1 cellular context compared by ENCODE assay signal in the genomic region with DNA sequence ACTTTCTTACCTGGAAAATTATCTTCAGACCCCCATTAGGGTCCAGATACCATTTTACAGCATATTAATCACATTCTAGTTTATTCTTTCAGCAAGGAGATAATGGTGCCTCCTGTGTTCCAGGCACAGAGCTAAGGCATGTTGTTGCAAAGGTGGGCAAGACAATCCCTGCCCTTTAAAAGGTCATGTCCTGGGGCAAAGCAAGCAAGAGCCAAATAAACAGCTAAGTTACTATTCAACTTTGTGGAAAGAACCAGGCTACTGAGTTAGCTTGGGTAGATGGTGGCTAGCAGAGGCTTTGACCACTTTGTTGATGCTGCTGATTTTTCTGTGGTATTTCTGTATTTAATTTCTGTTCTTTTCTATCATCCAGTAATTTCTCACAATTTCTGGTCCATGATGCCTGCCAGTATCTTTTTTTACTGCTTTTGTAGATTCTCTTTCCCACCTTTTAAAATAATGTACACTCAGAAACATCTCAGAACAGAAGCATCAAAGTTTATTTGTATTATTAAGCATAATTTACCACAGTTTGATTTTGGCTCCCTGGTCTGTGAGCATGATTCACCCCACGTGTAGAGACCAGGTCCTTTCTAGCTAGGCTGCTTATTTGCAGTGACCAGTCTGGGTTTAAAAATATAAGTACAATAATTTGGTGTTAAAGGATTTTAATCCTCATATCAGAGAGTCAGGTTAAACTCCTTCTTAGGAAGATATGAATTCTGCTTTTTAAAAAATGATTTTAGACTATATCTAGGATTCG.
TF ChIP-seq lines count a peak whose summit lies in the region.

No MANE protein-coding gene starts in this region.

TF ChIP-seq in HepG2, 621 proteins besides CTCF, POLR2A, EP300 and RAD21 (continued from another document and continues in another):
- TF ChIP-seq, protein P1, sequence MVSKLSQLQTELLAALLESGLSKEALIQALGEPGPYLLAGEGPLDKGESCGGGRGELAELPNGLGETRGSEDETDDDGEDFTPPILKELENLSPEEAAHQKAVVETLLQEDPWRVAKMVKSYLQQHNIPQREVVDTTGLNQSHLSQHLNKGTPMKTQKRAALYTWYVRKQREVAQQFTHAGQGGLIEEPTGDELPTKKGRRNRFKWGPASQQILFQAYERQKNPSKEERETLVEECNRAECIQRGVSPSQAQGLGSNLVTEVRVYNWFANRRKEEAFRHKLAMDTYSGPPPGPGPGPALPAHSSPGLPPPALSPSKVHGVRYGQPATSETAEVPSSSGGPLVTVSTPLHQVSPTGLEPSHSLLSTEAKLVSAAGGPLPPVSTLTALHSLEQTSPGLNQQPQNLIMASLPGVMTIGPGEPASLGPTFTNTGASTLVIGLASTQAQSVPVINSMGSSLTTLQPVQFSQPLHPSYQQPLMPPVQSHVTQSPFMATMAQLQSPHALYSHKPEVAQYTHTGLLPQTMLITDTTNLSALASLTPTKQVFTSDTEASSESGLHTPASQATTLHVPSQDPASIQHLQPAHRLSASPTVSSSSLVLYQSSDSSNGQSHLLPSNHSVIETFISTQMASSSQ (IDR thresholded peaks at IDR 0.05; ENCODE audit: low read depth) = peak; percentile 56
- TF ChIP-seq, protein P1 (CRISPR knock-in tag; IDR thresholded peaks at IDR 0.05; ENCODE audit: borderline replicate concordance) = no peak
- 0 out of 2 replicates have a peak, but pooled peaks have one; percentile 16 for TF ChIP-seq ZMYM3 (CRISPR knock-in tag; IDR thresholded peaks at IDR 0.05)
- TF ChIP-seq NONO (IDR thresholded peaks at IDR 0.05) = no peak
- no peak for TF ChIP-seq NONO (CRISPR knock-in tag; conservative IDR thresholded peaks at IDR 0.05)
- TF ChIP-seq, protein P2, sequence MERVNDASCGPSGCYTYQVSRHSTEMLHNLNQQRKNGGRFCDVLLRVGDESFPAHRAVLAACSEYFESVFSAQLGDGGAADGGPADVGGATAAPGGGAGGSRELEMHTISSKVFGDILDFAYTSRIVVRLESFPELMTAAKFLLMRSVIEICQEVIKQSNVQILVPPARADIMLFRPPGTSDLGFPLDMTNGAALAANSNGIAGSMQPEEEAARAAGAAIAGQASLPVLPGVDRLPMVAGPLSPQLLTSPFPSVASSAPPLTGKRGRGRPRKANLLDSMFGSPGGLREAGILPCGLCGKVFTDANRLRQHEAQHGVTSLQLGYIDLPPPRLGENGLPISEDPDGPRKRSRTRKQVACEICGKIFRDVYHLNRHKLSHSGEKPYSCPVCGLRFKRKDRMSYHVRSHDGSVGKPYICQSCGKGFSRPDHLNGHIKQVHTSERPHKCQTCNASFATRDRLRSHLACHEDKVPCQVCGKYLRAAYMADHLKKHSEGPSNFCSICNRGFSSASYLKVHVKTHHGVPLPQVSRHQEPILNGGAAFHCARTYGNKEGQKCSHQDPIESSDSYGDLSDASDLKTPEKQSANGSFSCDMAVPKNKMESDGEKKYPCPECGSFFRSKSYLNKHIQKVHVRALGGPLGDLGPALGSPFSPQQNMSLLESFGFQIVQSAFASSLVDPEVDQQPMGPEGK (CRISPR knock-in tag; IDR thresholded peaks at IDR 0.05) = no peak; the same call in 1 of the 2 replicates
- TF ChIP-seq ZNF615 (CRISPR knock-in tag; IDR thresholded peaks at IDR 0.05; ENCODE audit: borderline replicate concordance) = no peak
- no peak for TF ChIP-seq CBX5 (CRISPR knock-in tag; IDR thresholded peaks at IDR 0.05; ENCODE audit: borderline replicate concordance)
- no peak for TF ChIP-seq ZNF7 (CRISPR knock-in tag; IDR thresholded peaks at IDR 0.05)
- TF ChIP-seq, protein P3, sequence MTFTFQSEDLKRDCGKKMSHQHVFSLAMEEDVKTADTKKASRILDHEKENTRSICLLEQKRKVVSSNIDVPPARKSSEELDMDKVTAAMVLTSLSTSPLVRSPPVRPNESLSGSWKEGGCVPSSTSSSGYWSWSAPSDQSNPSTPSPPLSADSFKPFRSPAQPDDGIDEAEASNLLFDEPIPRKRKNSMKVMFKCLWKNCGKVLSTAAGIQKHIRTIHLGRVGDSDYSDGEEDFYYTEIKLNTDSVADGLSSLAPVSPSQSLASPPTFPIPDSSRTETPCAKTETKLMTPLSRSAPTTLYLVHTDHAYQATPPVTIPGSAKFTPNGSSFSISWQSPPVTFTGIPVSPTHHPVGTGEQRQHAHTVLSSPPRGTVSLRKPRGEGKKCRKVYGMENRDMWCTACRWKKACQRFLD (CRISPR knock-in tag; IDR thresholded peaks at IDR 0.05; ENCODE audit: borderline replicate concordance) = no peak
- TF ChIP-seq ZNF550 (CRISPR knock-in tag; IDR thresholded peaks at IDR 0.05; ENCODE audit: borderline replicate concordance) = no peak
- TF ChIP-seq, protein P4, sequence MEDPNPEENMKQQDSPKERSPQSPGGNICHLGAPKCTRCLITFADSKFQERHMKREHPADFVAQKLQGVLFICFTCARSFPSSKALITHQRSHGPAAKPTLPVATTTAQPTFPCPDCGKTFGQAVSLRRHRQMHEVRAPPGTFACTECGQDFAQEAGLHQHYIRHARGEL (CRISPR knock-in tag; IDR thresholded peaks at IDR 0.05) = no peak
- TF ChIP-seq ZNF33B (CRISPR knock-in tag; IDR thresholded peaks at IDR 0.05) = no peak
- TF ChIP-seq SMYD3 (CRISPR knock-in tag; IDR thresholded peaks at IDR 0.05) = no peak
- TF ChIP-seq, protein P5, sequence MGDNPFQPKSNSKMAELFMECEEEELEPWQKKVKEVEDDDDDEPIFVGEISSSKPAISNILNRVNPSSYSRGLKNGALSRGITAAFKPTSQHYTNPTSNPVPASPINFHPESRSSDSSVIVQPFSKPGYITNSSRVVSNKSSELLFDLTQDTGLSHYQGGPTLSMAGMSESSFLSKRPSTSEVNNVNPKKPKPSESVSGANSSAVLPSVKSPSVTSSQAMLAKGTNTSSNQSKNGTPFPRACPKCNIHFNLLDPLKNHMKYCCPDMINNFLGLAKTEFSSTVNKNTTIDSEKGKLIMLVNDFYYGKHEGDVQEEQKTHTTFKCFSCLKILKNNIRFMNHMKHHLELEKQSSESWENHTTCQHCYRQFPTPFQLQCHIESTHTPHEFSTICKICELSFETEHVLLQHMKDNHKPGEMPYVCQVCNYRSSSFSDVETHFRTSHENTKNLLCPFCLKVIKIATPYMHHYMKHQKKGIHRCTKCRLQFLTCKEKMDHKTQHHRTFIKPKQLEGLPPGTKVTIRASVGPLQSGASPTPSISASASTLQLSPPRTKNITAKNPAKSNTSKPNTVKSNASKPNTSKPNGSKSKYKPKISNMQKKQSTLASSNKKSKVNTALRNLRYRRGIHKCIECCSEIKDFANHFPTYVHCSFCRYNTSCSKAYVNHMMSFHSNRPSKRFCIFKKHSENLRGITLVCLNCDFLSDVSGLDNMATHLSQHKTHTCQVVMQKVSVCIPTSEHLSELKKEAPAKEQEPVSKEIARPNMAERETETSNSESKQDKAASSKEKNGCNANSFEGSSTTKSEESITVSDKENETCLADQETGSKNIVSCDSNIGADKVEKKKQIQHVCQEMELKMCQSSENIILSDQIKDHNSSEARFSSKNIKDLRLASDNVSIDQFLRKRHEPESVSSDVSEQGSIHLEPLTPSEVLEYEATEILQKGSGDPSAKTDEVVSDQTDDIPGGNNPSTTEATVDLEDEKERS (CRISPR knock-in tag; IDR thresholded peaks at IDR 0.05) = no peak
- no peak for TF ChIP-seq RAD51 (IDR thresholded peaks at IDR 0.05; ENCODE audit: borderline replicate concordance)
- no peak for TF ChIP-seq TP53 (CRISPR knock-in tag; conservative IDR thresholded peaks at IDR 0.05)
- no peak for TF ChIP-seq POLR2AphosphoS2 (IDR thresholded peaks at IDR 0.05; ENCODE audit: low read depth, low read length)
- no peak for TF ChIP-seq THAP11 (CRISPR knock-in tag; IDR thresholded peaks at IDR 0.05)
- TF ChIP-seq SIN3B (IDR thresholded peaks at IDR 0.05; ENCODE audit: low read length) = no peak
- no peak for TF ChIP-seq ZNF12 (CRISPR knock-in tag; IDR thresholded peaks at IDR 0.05)
- TF ChIP-seq ZFY (CRISPR knock-in tag; IDR thresholded peaks at IDR 0.05) = no peak
- TF ChIP-seq ARNTL (CRISPR knock-in tag; IDR thresholded peaks at IDR 0.05) = no peak
- no peak for TF ChIP-seq ZNF235 (CRISPR knock-in tag; IDR thresholded peaks at IDR 0.05; ENCODE audit: borderline replicate concordance)
- no peak for TF ChIP-seq ZNF569 (CRISPR knock-in tag; IDR thresholded peaks at IDR 0.05; ENCODE audit: borderline replicate concordance)
- TF ChIP-seq ZIK1 (CRISPR knock-in tag; IDR thresholded peaks at IDR 0.05; ENCODE audit: borderline replicate concordance, low read depth) = no peak
- TF ChIP-seq, protein P6, sequence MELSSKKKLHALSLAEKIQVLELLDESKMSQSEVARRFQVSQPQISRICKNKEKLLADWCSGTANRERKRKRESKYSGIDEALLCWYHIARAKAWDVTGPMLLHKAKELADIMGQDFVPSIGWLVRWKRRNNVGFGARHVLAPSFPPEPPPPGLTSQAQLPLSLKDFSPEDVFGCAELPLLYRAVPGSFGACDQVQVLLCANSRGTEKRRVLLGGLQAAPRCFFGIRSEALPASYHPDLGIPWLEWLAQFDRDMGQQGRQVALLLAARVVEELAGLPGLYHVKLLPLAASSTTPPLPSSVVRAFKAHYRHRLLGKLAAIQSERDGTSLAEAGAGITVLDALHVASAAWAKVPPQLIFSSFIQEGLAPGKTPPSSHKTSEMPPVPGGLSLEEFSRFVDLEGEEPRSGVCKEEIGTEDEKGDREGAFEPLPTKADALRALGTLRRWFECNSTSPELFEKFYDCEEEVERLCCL (CRISPR knock-in tag; IDR thresholded peaks at IDR 0.05; ENCODE audit: borderline replicate concordance) = no peak
- TF ChIP-seq RBAK (CRISPR knock-in tag; IDR thresholded peaks at IDR 0.05) = no peak
- no peak for TF ChIP-seq KLF13 (CRISPR knock-in tag; IDR thresholded peaks at IDR 0.05)
- TF ChIP-seq, protein P7, sequence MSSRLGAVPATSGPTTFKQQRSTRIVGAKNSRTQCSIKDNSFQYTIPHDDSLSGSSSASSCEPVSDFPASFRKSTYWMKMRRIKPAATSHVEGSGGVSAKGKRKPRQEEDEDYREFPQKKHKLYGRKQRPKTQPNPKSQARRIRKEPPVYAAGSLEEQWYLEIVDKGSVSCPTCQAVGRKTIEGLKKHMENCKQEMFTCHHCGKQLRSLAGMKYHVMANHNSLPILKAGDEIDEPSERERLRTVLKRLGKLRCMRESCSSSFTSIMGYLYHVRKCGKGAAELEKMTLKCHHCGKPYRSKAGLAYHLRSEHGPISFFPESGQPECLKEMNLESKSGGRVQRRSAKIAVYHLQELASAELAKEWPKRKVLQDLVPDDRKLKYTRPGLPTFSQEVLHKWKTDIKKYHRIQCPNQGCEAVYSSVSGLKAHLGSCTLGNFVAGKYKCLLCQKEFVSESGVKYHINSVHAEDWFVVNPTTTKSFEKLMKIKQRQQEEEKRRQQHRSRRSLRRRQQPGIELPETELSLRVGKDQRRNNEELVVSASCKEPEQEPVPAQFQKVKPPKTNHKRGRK (CRISPR knock-in tag; IDR thresholded peaks at IDR 0.05) = no peak
- TF ChIP-seq, protein P8, sequence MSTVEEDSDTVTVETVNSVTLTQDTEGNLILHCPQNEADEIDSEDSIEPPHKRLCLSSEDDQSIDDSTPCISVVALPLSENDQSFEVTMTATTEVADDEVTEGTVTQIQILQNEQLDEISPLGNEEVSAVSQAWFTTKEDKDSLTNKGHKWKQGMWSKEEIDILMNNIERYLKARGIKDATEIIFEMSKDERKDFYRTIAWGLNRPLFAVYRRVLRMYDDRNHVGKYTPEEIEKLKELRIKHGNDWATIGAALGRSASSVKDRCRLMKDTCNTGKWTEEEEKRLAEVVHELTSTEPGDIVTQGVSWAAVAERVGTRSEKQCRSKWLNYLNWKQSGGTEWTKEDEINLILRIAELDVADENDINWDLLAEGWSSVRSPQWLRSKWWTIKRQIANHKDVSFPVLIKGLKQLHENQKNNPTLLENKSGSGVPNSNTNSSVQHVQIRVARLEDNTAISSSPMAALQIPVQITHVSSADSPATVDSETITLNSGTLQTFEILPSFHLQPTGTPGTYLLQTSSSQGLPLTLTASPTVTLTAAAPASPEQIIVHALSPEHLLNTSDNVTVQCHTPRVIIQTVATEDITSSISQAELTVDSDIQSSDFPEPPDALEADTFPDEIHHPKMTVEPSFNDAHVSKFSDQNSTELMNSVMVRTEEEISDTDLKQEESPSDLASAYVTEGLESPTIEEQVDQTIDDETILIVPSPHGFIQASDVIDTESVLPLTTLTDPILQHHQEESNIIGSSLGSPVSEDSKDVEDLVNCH (CRISPR knock-in tag; IDR thresholded peaks at IDR 0.05) = no peak
- TF ChIP-seq NPAS2 (CRISPR knock-in tag; IDR thresholded peaks at IDR 0.05; ENCODE audit: borderline replicate concordance) = no peak
- TF ChIP-seq, protein P9, sequence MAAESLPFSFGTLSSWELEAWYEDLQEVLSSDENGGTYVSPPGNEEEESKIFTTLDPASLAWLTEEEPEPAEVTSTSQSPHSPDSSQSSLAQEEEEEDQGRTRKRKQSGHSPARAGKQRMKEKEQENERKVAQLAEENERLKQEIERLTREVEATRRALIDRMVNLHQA (CRISPR knock-in tag; IDR thresholded peaks at IDR 0.05) = no peak
- TF ChIP-seq FOXA3 (CRISPR knock-in tag; IDR thresholded peaks at IDR 0.05) = peak; percentile 77
- TF ChIP-seq MED8 (CRISPR knock-in tag; IDR thresholded peaks at IDR 0.05; ENCODE audit: insufficient replicate concordance) = no peak
- TF ChIP-seq RXRB (CRISPR knock-in tag; IDR thresholded peaks at IDR 0.05; ENCODE audit: borderline replicate concordance) = peak; percentile 67; the same call in 1 of the 2 replicates
- no peak for TF ChIP-seq RFX5 (IDR thresholded peaks at IDR 0.05; ENCODE audit: low read depth, low read length)
